8 cellular contexts compared by ENCODE assay signal in genomic region chr20:59403261-59403961, GRCh38.
DNase-seq lines count a peak whose midpoint lies in the region; ATAC-seq, FAIRE-seq and TF ChIP-seq lines count a peak whose summit lies in the region.

No MANE protein-coding gene starts in this region.

- TF ChIP-seq CTCF in WERI-Rb-1 (IDR thresholded peaks at IDR 0.05; ENCODE audit: low read depth, low read length) (peak; percentile 94), MCF 10A (IDR thresholded peaks at IDR 0.05; ENCODE audit: unreplicated experiment) (peak; percentile 92), kidney (IDR thresholded peaks at IDR 0.05; ENCODE audit: borderline replicate concordance, extremely low read depth, insufficient read depth) (peak; percentile 90)

- POLR2A ChIA-PET in CD4-positive, alpha-beta memory T cell (lab: Charles Lee; ENCODE audit: partially characterized antibody): interaction anchor here (0.7 to 1.1 kb wide), 2 partner anchors 150 to 195 kb away, joined by 3 read pairs; no protein-coding TSS in a partner anchor
- POLR2A ChIA-PET in MCF 10A (lab: Yijun Ruan, JAX): interaction anchor here (1.0 kb wide), 1 partner anchor 15 kb away, joined by 4 read pairs; no protein-coding TSS in a partner anchor

- H3K27ac ChIP-seq in CD4-positive, alpha-beta memory T cell (ENCODE audit: low read depth, low read length): no peak overlapping the region
- H3K27ac ChIP-seq in HUES64 (ENCODE audit: low read depth, low read length) (no peak overlapping the region), WERI-Rb-1 (peak overlapping the region; percentile 51), kidney (ENCODE audit: low read depth in 2 of 2, low read length in 2 of 2) (no peak overlapping the region)

- intact Hi-C loops in CD4-positive, alpha-beta memory T cell (cut with micrococcal nuclease): loop anchor here (1.0 to 2.0 kb wide), 4 partner anchors 181 to 533 kb away; no protein-coding TSS in a partner anchor
- intact Hi-C loops in MCF 10A (cut with micrococcal nuclease) (loop anchor here (5.0 kb wide), 1 partner anchor 536 kb away; no protein-coding TSS in a partner anchor), kidney (cut with DNase I) (no loop called here)

- FAIRE-seq in kidney (lab: Jason Lieb, UNC): no peak

- peaks cover 0 to 4% (median under 1%) of the 10 kb centered on the region in 4 donors for H3K4me1 Mint-ChIP-seq in CD4-positive, alpha-beta memory T cell
- H3K4me1 Mint-ChIP-seq in MCF 10A (ENCODE audit: insufficient read depth, unreplicated experiment): no peaks in the 10 kb centered on the region

- H3K9me3 Mint-ChIP-seq in CD4-positive, alpha-beta memory T cell: no peaks in the 10 kb centered on the region
- no peaks in the 10 kb centered on the region for H3K9me3 Mint-ChIP-seq in MCF 10A (ENCODE audit: unreplicated experiment)

- peak overlapping the region in 2 of 7 donors; percentile 49 to 55 for H3K27ac Mint-ChIP-seq in CD4-positive, alpha-beta memory T cell
- H3K27ac Mint-ChIP-seq in MCF 10A (ENCODE audit: low read depth, unreplicated experiment): no peak overlapping the region

- CTCF ChIA-PET in CD4-positive, alpha-beta memory T cell (lab: Charles Lee; ENCODE audit: partially characterized antibody): interaction anchor here (0.9 to 2.5 kb wide), 16 partner anchors 8 to 536 kb away, joined by 3 to 11 read pairs (median 5); no protein-coding TSS in a partner anchor
- CTCF ChIA-PET in MCF 10A (lab: Yijun Ruan, JAX): interaction anchor here (0.6 to 1.7 kb wide), 23 partner anchors 9 to 1111 kb away, joined by 3 to 10 read pairs (median 3); no protein-coding TSS in a partner anchor

- no peaks in the 10 kb centered on the region for H3K9me3 ChIP-seq in CD4-positive, alpha-beta memory T cell (ENCODE audit: control insufficient read depth in 1 of 2, low read length in 2 of 2)
- H3K9me3 ChIP-seq in HUES64 (ENCODE audit: insufficient read depth, low read depth, low read length): no peaks in the 10 kb centered on the region
- H3K9me3 ChIP-seq in WERI-Rb-1 (ENCODE audit: severe bottlenecking): no peaks in the 10 kb centered on the region
- no peaks in the 10 kb centered on the region for H3K9me3 ChIP-seq in kidney (ENCODE audit: control insufficient read depth in 1 of 2, low read length in 2 of 2)

- H3K36me3 ChIP-seq in CD4-positive, alpha-beta memory T cell (ENCODE audit: insufficient read depth, low read length): no peaks in the 10 kb centered on the region
- H3K36me3 ChIP-seq in HUES64 (ENCODE audit: insufficient read depth, low read length) (no peaks in the 10 kb centered on the region), WERI-Rb-1 (no peaks in the 10 kb centered on the region), kidney (ENCODE audit: control insufficient read depth in 1 of 2, insufficient read depth in 2 of 2, low read length in 2 of 2) (no peaks in the 10 kb centered on the region)

- H3K4me3 ChIP-seq in CD4-positive, alpha-beta memory T cell (ENCODE audit: low read length in 2 of 2): peak overlapping the region in 1 of 2 donors; percentile 33
- peak overlapping the region; percentile 54 for H3K4me3 ChIP-seq in HUES64 (ENCODE audit: low read length)
- peak overlapping the region; percentile 21; the same call in 1 of the 2 replicates for H3K4me3 ChIP-seq in WERI-Rb-1 (ENCODE audit: low read depth, low read length)
- H3K4me3 ChIP-seq in kidney (ENCODE audit: low read length in 2 of 2): no peak overlapping the region

- no peaks in the 10 kb centered on the region for H3K27me3 ChIP-seq in CD4-positive, alpha-beta memory T cell (ENCODE audit: insufficient read depth, low read length)
- H3K27me3 ChIP-seq in HUES64 (ENCODE audit: insufficient read depth, low read length) (peaks cover 37% of the 10 kb centered on the region), WERI-Rb-1 (ENCODE audit: insufficient read depth, low read depth, severe bottlenecking) (no peaks in the 10 kb centered on the region)

- ATAC-seq in HG02763 (IDR thresholded peaks at IDR 0.05; ENCODE audit: unreplicated experiment) (no peak), HG02970 (IDR thresholded peaks at IDR 0.05; ENCODE audit: low FRiP score, unreplicated experiment) (no peak)

- 14% methylated on average over 46 of the region's 46 CpGs for WGBS in HUES64

- no TSS peak for BruUV-seq in MCF 10A (replicated peaks; lab: Mats Ljungman, UMichigan)

- peak overlapping the region in 4 of 8 donors; percentile 49 to 77 (median 76) for H3K4me3 Mint-ChIP-seq in CD4-positive, alpha-beta memory T cell
- H3K4me3 Mint-ChIP-seq in MCF 10A (ENCODE audit: unreplicated experiment): no peak overlapping the region

- H3K4me1 ChIP-seq in CD4-positive, alpha-beta memory T cell (ENCODE audit: insufficient read depth, low read length): peaks cover 32% of the 10 kb centered on the region
- H3K4me1 ChIP-seq in HUES64 (ENCODE audit: insufficient read depth, low read length): peaks cover 10% of the 10 kb centered on the region; the same call in 1 of the 2 replicates
- H3K4me1 ChIP-seq in kidney (ENCODE audit: control insufficient read depth in 1 of 2, insufficient read depth in 1 of 2, low read depth in 1 of 2, low read length in 2 of 2): peaks cover 0 to 6% of the 10 kb centered on the region in 2 donors

- peak; percentile 50 to 75 (median 62) for DNase-seq in CD4-positive, alpha-beta memory T cell
- DNase-seq in WERI-Rb-1 (peak; percentile 63), MCF 10A (ENCODE audit: unreplicated experiment) (peak; percentile 26), kidney (no peak)
- peak; percentile 48 for DNase-seq in stimulated activated CD4-positive, alpha-beta T cell treated with anti-CD3 and anti-CD28 coated beads, Interleukin-2, amount 100 ng/mL, for 4 hours (ENCODE audit: low read depth)

- no peaks in the 10 kb centered on the region for H3K36me3 Mint-ChIP-seq in CD4-positive, alpha-beta memory T cell
- no peaks in the 10 kb centered on the region for H3K36me3 Mint-ChIP-seq in MCF 10A (ENCODE audit: insufficient read depth, unreplicated experiment)

- peaks cover 17 to 22% of the 10 kb centered on the region in 2 donors for H3K27me3 Mint-ChIP-seq in CD4-positive, alpha-beta memory T cell
- H3K27me3 Mint-ChIP-seq in MCF 10A (ENCODE audit: insufficient read depth, unreplicated experiment): peaks cover 44% of the 10 kb centered on the region

- no peak overlapping the region for H3K9ac ChIP-seq in HUES64 (ENCODE audit: low read depth, low read length)
- H3K9ac ChIP-seq in kidney (ENCODE audit: low read length in 2 of 2): no peak overlapping the region

Comparison
In these comparisons a context has a peak if more than half of its experiments do, and no peak if none do; other contexts are left out.
1. H3K4me3 ChIP-seq: peak in HUES64 (single experiment) and WERI-Rb-1 (single experiment); none in kidney (0 of 2).
2. Peak in every context shown above with its lines, with median percentiles within 50 percentile points of each other: CTCF ChIP-seq.